8 cellular contexts compared by ENCODE assay signal in the genomic region with DNA sequence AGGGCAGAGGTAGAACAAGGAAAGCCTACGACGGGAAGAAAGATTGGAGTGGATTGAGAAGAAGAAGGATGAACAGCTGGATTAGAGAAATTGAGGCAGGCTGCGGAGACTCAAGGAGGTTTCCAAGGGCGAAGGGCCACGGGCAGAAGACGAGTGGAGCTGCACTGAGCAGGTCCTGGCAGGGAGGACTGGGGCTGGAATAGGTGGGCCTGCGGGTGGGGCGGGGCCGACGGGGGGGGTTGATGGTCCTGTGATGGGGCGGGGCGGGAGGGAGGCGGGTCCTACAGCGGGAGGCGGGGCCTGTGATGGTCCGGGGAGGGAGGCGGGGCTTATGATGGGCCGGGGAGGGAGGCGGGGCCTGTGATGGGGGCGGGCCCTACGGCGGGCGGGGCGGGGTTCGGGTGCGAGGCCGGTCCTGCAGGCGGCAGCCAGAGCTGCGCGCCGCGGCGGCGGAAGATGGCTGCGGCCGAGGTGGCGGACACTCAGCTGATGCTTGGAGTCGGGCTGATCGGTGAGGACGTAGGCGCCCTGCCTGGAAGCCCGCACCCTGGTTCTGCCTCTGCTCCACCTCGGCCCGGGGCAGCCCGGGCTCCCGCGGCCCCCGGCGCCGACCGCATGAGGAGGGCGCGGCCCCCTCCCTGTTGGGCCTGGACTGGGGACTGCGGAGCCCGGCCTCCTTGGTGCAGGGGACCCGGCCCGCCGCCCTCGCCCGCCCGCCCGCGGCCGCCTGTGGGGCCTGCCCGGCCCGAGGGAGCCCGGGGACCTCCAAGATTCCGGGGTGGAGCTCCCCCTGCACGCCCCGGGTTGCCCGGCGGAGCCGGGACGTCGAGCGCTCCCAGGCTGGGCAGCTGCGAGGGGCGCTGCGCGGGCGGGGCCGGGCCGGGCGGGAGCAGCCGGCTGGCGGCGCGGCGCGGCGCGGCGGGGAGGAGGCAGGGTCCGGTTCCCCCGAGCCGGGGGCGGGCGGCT. TPM values are rescaled to one million over a fixed set of nuclear protein-coding genes. Genes with fewer than 3 reads are reported as not detected.
DNase-seq lines count a peak whose midpoint lies in the region; ATAC-seq and TF ChIP-seq lines count a peak whose summit lies in the region.

A gene with protein sequence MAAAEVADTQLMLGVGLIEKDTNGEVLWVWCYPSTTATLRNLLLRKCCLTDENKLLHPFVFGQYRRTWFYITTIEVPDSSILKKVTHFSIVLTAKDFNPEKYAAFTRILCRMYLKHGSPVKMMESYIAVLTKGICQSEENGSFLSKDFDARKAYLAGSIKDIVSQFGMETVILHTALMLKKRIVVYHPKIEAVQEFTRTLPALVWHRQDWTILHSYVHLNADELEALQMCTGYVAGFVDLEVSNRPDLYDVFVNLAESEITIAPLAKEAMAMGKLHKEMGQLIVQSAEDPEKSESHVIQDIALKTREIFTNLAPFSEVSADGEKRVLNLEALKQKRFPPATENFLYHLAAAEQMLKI (plus strand): TSS at position 427 of the 966 bp plus-strand sequence. CDS start 30 bp downstream, at position 457.

- H4K20me1 ChIP-seq in DOHH2 (ENCODE audit: control insufficient read depth, insufficient read depth, low read depth, low read length): no peaks in the 10 kb centered on the region

- H3K36me3 ChIP-seq in DOHH2 (ENCODE audit: control insufficient read depth, low read length): no peaks in the 10 kb centered on the region
- peaks cover 7% of the 10 kb centered on the region for H3K36me3 ChIP-seq in right atrium auricular region
- peaks cover 0 to 21% of the 10 kb centered on the region in 2 donors for H3K36me3 ChIP-seq in psoas muscle (ENCODE audit: insufficient read depth in 1 of 2, low read depth in 1 of 2)
- H3K36me3 ChIP-seq in urinary bladder (ENCODE audit: insufficient read depth): no peaks in the 10 kb centered on the region

- no peaks in the 10 kb centered on the region for H3K9me3 ChIP-seq in DOHH2 (ENCODE audit: control insufficient read depth, insufficient read depth, low read length)
- no peaks in the 10 kb centered on the region for H3K9me3 ChIP-seq in right atrium auricular region
- no peaks in the 10 kb centered on the region for H3K9me3 ChIP-seq in psoas muscle

- H3K4me1 ChIP-seq in DOHH2 (ENCODE audit: control insufficient read depth, low read length): peaks cover 44% of the 10 kb centered on the region
- peaks cover 0 to 9% of the 10 kb centered on the region in 2 donors for H3K4me1 ChIP-seq in right atrium auricular region
- peaks cover 5% of the 10 kb centered on the region for H3K4me1 ChIP-seq in psoas muscle
- H3K4me1 ChIP-seq in urinary bladder (ENCODE audit: insufficient read depth): no peaks in the 10 kb centered on the region

- ATAC-seq in GM21447 (IDR thresholded peaks at IDR 0.05; ENCODE audit: unreplicated experiment): peak; percentile 83
- peak; percentile 95 to 96 (median 95) for ATAC-seq in psoas muscle

- H3K27ac ChIP-seq in DOHH2 (ENCODE audit: low read depth, low read length): peak within 1 kb of the TSS; percentile 77
- H3K27ac ChIP-seq in angular gyrus (ENCODE audit: low read depth, low read length): peak within 1 kb of the TSS; percentile 70
- H3K27ac ChIP-seq in right atrium auricular region: peak within 1 kb of the TSS; percentile 73 to 82
- H3K27ac ChIP-seq in psoas muscle: peak within 1 kb of the TSS; percentile 78
- H3K27ac ChIP-seq in urinary bladder (ENCODE audit: low read depth): peak within 1 kb of the TSS; percentile 69

- peaks cover 37% of the 10 kb centered on the region for H3K4me1 Mint-ChIP-seq in T-helper 1 cell treated with Interleukin-12 subunit alpha and Interleukin-12 subunit beta and Interleukin-4 antibody, amounts not matched to agents 30 μg/mL and 1 μg/mL, for 36 hours (ENCODE audit: low read depth)

- DNase-seq in HuH-7.5 (ENCODE audit: low spot score) (peak; percentile 82), right atrium auricular region (ENCODE audit: low spot score) (peak; percentile 83), psoas muscle (peak; percentile 82 to 90)

- peaks cover 6% of the 10 kb centered on the region for H3K36me3 Mint-ChIP-seq in T-helper 1 cell treated with Interleukin-12 subunit alpha and Interleukin-12 subunit beta and Interleukin-4 antibody, amounts not matched to agents 30 μg/mL and 1 μg/mL, for 36 hours (ENCODE audit: low read depth)

- H3K4me3 ChIP-seq in DOHH2 (ENCODE audit: low read length) (peak within 1 kb of the TSS; percentile 71), right atrium auricular region (peak within 1 kb of the TSS; percentile 80 to 91), psoas muscle (peak within 1 kb of the TSS; percentile 87), urinary bladder (ENCODE audit: low read depth, low read length) (peak within 1 kb of the TSS; percentile 89)

- H3K4me2 ChIP-seq in DOHH2 (ENCODE audit: low read length): peak within 1 kb of the TSS; percentile 71

- peaks cover 3% of the 10 kb centered on the region for H3K27me3 Mint-ChIP-seq in T-helper 1 cell treated with Interleukin-12 subunit alpha and Interleukin-12 subunit beta and Interleukin-4 antibody, amounts not matched to agents 30 μg/mL and 1 μg/mL, for 36 hours (ENCODE audit: low read depth)

- no peaks in the 10 kb centered on the region for H3K9me3 Mint-ChIP-seq in T-helper 1 cell treated with Interleukin-12 subunit alpha and Interleukin-12 subunit beta and Interleukin-4 antibody, amounts not matched to agents 30 μg/mL and 1 μg/mL, for 36 hours

- WGBS in psoas muscle, 3 donors: 3 to 6% (median 6%) methylated on average over 32 to 98 of the region's 98 CpGs
- WGBS in urinary bladder: 2% methylated on average over 98 of the region's 98 CpGs

- TF ChIP-seq CTCF in DOHH2 (IDR thresholded peaks at IDR 0.05; ENCODE audit: low read depth, low read length, poor library complexity, severe bottlenecking) (no peak), right atrium auricular region (IDR thresholded peaks at IDR 0.05) (peak in 1 of 2 donors; percentile 18), psoas muscle (IDR thresholded peaks at IDR 0.05) (no peak)

- intact Hi-C loops in psoas muscle (cut with DNase I): no loop called here

- no peaks in the 10 kb centered on the region for H3K9me2 ChIP-seq in DOHH2 (replicated peaks; ENCODE audit: control insufficient read depth, low read length)

- peaks cover 16% of the 10 kb centered on the region for H3K79me2 ChIP-seq in DOHH2 (ENCODE audit: control insufficient read depth, low read length)

- H3K27me3 ChIP-seq in DOHH2 (ENCODE audit: control insufficient read depth, low read length) (no peaks in the 10 kb centered on the region), right atrium auricular region (no peaks in the 10 kb centered on the region), psoas muscle (ENCODE audit: insufficient read depth in 3 of 3, low read length in 2 of 3) (no peaks in the 10 kb centered on the region)

- H3K4me3 Mint-ChIP-seq in T-helper 1 cell treated with Interleukin-12 subunit alpha and Interleukin-12 subunit beta and Interleukin-4 antibody, amounts not matched to agents 30 μg/mL and 1 μg/mL, for 36 hours: peak within 1 kb of the TSS; percentile 83

- H3K27ac Mint-ChIP-seq in T-helper 1 cell treated with Interleukin-12 subunit alpha and Interleukin-12 subunit beta and Interleukin-4 antibody, amounts not matched to agents 30 μg/mL and 1 μg/mL, for 36 hours: peak within 1 kb of the TSS; percentile 76

- H3F3A ChIP-seq in DOHH2 (ENCODE audit: control insufficient read depth, insufficient read depth): peaks cover 9% of the 10 kb centered on the region; the same call in 1 of the 2 replicates

RNA-seq across cellular contexts. Expression of the gene that starts here (rescaled TPM):
- total RNA-seq in right atrium auricular region: 10 to 100 TPM; 25.9 to 31.4 TPM
- 10 to 100 TPM; 13.9 to 22.1 (median 20.1) TPM for total RNA-seq in psoas muscle
- polyA plus RNA-seq in psoas muscle: 10 to 100 TPM in 2 of 3 donors, 1 to 10 TPM in 1; 6.6 to 27.9 (median 12.9) TPM
- 45.7 TPM for total RNA-seq in urinary bladder
- 25.4 TPM for polyA plus RNA-seq in urinary bladder

Comparison
In these comparisons a context has a peak if more than half of its experiments do, and no peak if none do; other contexts are left out.
1. Peak in every context shown above with its lines: DNase-seq, ATAC-seq, H3K4me3 ChIP-seq and H3K27ac ChIP-seq.